In the genomic region with DNA sequence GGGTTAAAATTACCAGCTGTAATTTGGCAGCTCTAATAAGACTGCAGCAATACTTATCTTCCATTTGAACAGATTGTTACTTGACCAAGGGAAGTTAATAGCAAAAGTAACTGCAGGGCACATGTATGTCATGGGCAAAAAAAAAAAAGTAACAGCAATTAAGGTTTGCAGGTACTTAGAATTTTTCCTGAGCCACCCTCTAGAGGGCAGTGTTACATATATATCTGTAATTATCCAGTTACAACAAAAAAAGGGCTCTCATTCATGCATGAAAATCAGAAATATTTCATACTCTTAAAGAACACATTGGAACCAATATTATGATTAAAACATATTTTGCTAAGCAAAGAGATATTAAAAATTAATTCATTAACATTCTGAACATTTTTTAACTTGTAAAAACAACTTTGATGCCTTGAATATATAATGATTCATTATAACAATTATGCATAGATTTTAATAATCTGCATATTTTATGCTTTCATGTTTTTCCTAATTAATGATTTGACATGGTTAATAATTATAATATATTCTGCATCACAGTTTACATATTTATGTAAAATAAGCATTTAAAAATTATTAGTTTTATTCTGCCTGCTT, we compare ENCODE assay signal across 8 cellular contexts. TPM values are rescaled to one million over a fixed set of nuclear protein-coding genes. Genes with fewer than 3 reads are reported as not detected.
DNase-seq lines count a peak whose midpoint lies in the region; ATAC-seq and TF ChIP-seq lines count a peak whose summit lies in the region.

No MANE protein-coding gene starts in this region.

- H3K9me3 Mint-ChIP-seq in osteocyte (ENCODE audit: unreplicated experiment), result no peaks in the 10 kb centered on the region

- DNase-seq in AG09319 (ENCODE audit: extremely low read depth, low read depth) (no peak), GM03348 (ENCODE audit: low spot score) (peak; percentile 21), NAMALWA (ENCODE audit: low spot score) (peak; percentile 66), SIG-M5 treated with dmso at 0.1 percent for 504 hours (lab: John Stamatoyannopoulos, UW; ENCODE audit: unreplicated experiment) (peak; percentile 58), epithelial cell of proximal tubule (ENCODE audit: low read depth) (no peak), osteocyte (ENCODE audit: extremely low spot score, unreplicated experiment) (no peak)
- DNase-seq in stimulated activated CD8-positive, alpha-beta memory T cell treated with anti-CD3 and anti-CD28 coated beads, Interleukin-4, amount 100 ng/mL, for 48 hours, result no peak

- peaks cover 3% of the 10 kb centered on the region for H3K36me3 Mint-ChIP-seq in osteocyte (ENCODE audit: unreplicated experiment)

- no peak overlapping the region for H3K4me3 ChIP-seq in epithelial cell of proximal tubule (ENCODE audit: low read depth, low read length)

- H3K4me3 Mint-ChIP-seq in osteocyte (ENCODE audit: unreplicated experiment), result no peak overlapping the region

- ATAC-seq in HG02870 (IDR thresholded peaks at IDR 0.05; ENCODE audit: unreplicated experiment), result no peak

- H3K27me3 Mint-ChIP-seq in osteocyte (ENCODE audit: unreplicated experiment), result no peaks in the 10 kb centered on the region

- H3K4me1 Mint-ChIP-seq in osteocyte (ENCODE audit: unreplicated experiment), result no peaks in the 10 kb centered on the region

- no peak overlapping the region for H3K27ac Mint-ChIP-seq in osteocyte (ENCODE audit: unreplicated experiment)

- peak; percentile 53 for TF ChIP-seq CTCF in AG09319 (IDR thresholded peaks at IDR 0.05; ENCODE audit: low read depth, low read length)
- TF ChIP-seq CTCF in epithelial cell of proximal tubule (conservative IDR thresholded peaks at IDR 0.05; ENCODE audit: low read depth, low read length), result peak; percentile 43
- TF ChIP-seq CTCF in osteocyte (IDR thresholded peaks at IDR 0.05), result peak; percentile 65

RNA-seq across cellular contexts. Expression of a gene that starts 25.1 kb away (rescaled TPM):
- 17.7 and 21.9 TPM in 2 replicates for total RNA-seq in epithelial cell of proximal tubule
- total RNA-seq in osteocyte, result 52.7 and 56.3 TPM in 2 replicates

Comparison
In these comparisons a context has a peak if more than half of its experiments do, and no peak if none do; other contexts are left out.
1. DNase-seq: peak in GM03348 (single experiment), NAMALWA (single experiment) and SIG-M5 treated with dmso at 0.1 percent for 504 hours (single experiment); none in AG09319 (single experiment), epithelial cell of proximal tubule (single experiment), osteocyte (single experiment) and stimulated activated CD8-positive, alpha-beta memory T cell treated with anti-CD3 and anti-CD28 coated beads, Interleukin-4, amount 100 ng/mL, for 48 hours (single experiment).
2. Peak in every context shown above with its lines, with median percentiles within 50 percentile points of each other: CTCF ChIP-seq.